In genomic region chr12:102061556-102062418, GRCh38 we compare ENCODE assay signal across 8 cellular contexts. TPM values are rescaled to one million over a fixed set of nuclear protein-coding genes. Genes with fewer than 3 reads are reported as not detected.
DNase-seq lines count a peak whose midpoint lies in the region; ATAC-seq and TF ChIP-seq lines count a peak whose summit lies in the region.

Gene WASHC3 (minus strand): TSS chr12:102061991. CDS start chr12:102061962, 29 bp downstream.

- TF ChIP-seq CTCF in LNCaP clone FGC (IDR thresholded peaks at IDR 0.05; ENCODE audit: control insufficient read depth, extremely low read depth, insufficient read depth) (no peak), RWPE1 (conservative IDR thresholded peaks at IDR 0.05; ENCODE audit: low read depth) (no peak)

- H3K36me3 Mint-ChIP-seq in activated T-helper 17 cell treated with anti-CD3 and anti-CD28 coated beads, Interleukin-2, amount 50 U/mL, for 72 hours (ENCODE audit: low read depth) = peaks cover 49% of the 10 kb centered on the region
- H3K36me3 Mint-ChIP-seq in naive B cell = peaks cover 8% of the 10 kb centered on the region in 2 donors
- peaks cover 27% of the 10 kb centered on the region for H3K36me3 Mint-ChIP-seq in stimulated activated memory B cell treated with anti-CD40 and anti-IgM and Interleukin-4, amounts not matched to agents 10 μg/mL and 1 μg/mL and 100 μg/mL, for 72 hours

- ATAC-seq in activated T-helper 17 cell treated with anti-CD3 and anti-CD28 coated beads, Interleukin-2, amount 50 U/mL, for 72 hours (replicated peaks) = peak; percentile 88
- ATAC-seq in naive B cell (ENCODE audit: low read depth in 2 of 2) = peak; percentile 87 to 91
- peak; percentile 98 for ATAC-seq in stimulated activated memory B cell treated with anti-CD40 and anti-IgM and Interleukin-4, amounts not matched to agents 10 μg/mL and 1 μg/mL and 100 μg/mL, for 72 hours

- peaks cover 2% of the 10 kb centered on the region for H3K27me3 Mint-ChIP-seq in activated T-helper 17 cell treated with anti-CD3 and anti-CD28 coated beads, Interleukin-2, amount 50 U/mL, for 72 hours
- peaks cover 0 to 20% (median 8%) of the 10 kb centered on the region in 3 donors for H3K27me3 Mint-ChIP-seq in naive B cell
- no peaks in the 10 kb centered on the region for H3K27me3 Mint-ChIP-seq in stimulated activated memory B cell treated with anti-CD40 and anti-IgM and Interleukin-4, amounts not matched to agents 10 μg/mL and 1 μg/mL and 100 μg/mL, for 72 hours

- peak within 1 kb of the TSS; percentile 100 for H3K4me3 Mint-ChIP-seq in activated T-helper 17 cell treated with anti-CD3 and anti-CD28 coated beads, Interleukin-2, amount 50 U/mL, for 72 hours
- peak within 1 kb of the TSS; percentile 89 to 99 (median 98) for H3K4me3 Mint-ChIP-seq in naive B cell
- peak within 1 kb of the TSS; percentile 95 for H3K4me3 Mint-ChIP-seq in stimulated activated memory B cell treated with anti-CD40 and anti-IgM and Interleukin-4, amounts not matched to agents 10 μg/mL and 1 μg/mL and 100 μg/mL, for 72 hours

- POLR2A ChIA-PET in RWPE1 (lab: Yijun Ruan, JAX; ENCODE audit: low non-redundant PET) = interaction anchor here (0.6 to 0.7 kb wide), 2 partner anchors 8 to 141 kb away, joined by 3 read pairs; no protein-coding TSS in a partner anchor

- DNase-seq in Daoy (ENCODE audit: low read depth) = peak; percentile 94
- peak; percentile 34 for DNase-seq in GOT3 (lab: John Stamatoyannopoulos, UW)
- DNase-seq in LNCaP clone FGC (ENCODE audit: low read depth) = peak; percentile 67
- peak; percentile 86 for DNase-seq in RWPE1 (ENCODE audit: low spot score)
- DNase-seq in fibroblast of gingiva (ENCODE audit: low read depth) = peak; percentile 91
- DNase-seq in naive B cell = peak; percentile 94

- peak within 1 kb of the TSS; percentile 100 for H3K27ac Mint-ChIP-seq in activated T-helper 17 cell treated with anti-CD3 and anti-CD28 coated beads, Interleukin-2, amount 50 U/mL, for 72 hours
- H3K27ac Mint-ChIP-seq in naive B cell = peak within 1 kb of the TSS; percentile 91 to 100 (median 99)
- peak within 1 kb of the TSS; percentile 97 for H3K27ac Mint-ChIP-seq in stimulated activated memory B cell treated with anti-CD40 and anti-IgM and Interleukin-4, amounts not matched to agents 10 μg/mL and 1 μg/mL and 100 μg/mL, for 72 hours

- H3K4me1 Mint-ChIP-seq in activated T-helper 17 cell treated with anti-CD3 and anti-CD28 coated beads, Interleukin-2, amount 50 U/mL, for 72 hours = peaks cover 15% of the 10 kb centered on the region
- H3K4me1 Mint-ChIP-seq in naive B cell = peaks cover 20 to 36% (median 24%) of the 10 kb centered on the region in 3 donors
- peaks cover 12% of the 10 kb centered on the region for H3K4me1 Mint-ChIP-seq in stimulated activated memory B cell treated with anti-CD40 and anti-IgM and Interleukin-4, amounts not matched to agents 10 μg/mL and 1 μg/mL and 100 μg/mL, for 72 hours

- H3K27ac ChIP-seq in RWPE1 = peak within 1 kb of the TSS; percentile 72

- H3K9me3 Mint-ChIP-seq in activated T-helper 17 cell treated with anti-CD3 and anti-CD28 coated beads, Interleukin-2, amount 50 U/mL, for 72 hours = no peaks in the 10 kb centered on the region
- H3K9me3 Mint-ChIP-seq in naive B cell = peaks cover 0 to 2% (median 0%) of the 10 kb centered on the region in 7 donors
- no peaks in the 10 kb centered on the region for H3K9me3 Mint-ChIP-seq in stimulated activated memory B cell treated with anti-CD40 and anti-IgM and Interleukin-4, amounts not matched to agents 10 μg/mL and 1 μg/mL and 100 μg/mL, for 72 hours

- CTCF ChIA-PET in RWPE1 (lab: Yijun Ruan, JAX) = no interaction called here

- H3K4me3 ChIP-seq in LNCaP clone FGC (ENCODE audit: low read depth, low read length) = peak within 1 kb of the TSS; percentile 89

RNA-seq across cellular contexts. Expression of gene WASHC3, which starts in this region (rescaled TPM):
- total RNA-seq in Daoy (2014; rRNA removed; shearing (Covaris generic)) = 32.1 and 43.1 TPM in 2 replicates
- total RNA-seq in activated T-helper 17 cell treated with anti-CD3 and anti-CD28 coated beads, Interleukin-2, amount 50 U/mL, for 72 hours = 10 to 100 TPM; 39.9 to 40.6 TPM
- polyA plus RNA-seq in naive B cell (ENCODE audit: low read depth in 6 of 6) = 100 to 1,000 TPM in 5 of 6 donors, 10 to 100 TPM in 1; 77.8 to 146 (median 122) TPM

Comparison
In these comparisons a context has a peak if more than half of its experiments do, and no peak if none do; other contexts are left out.
1. Peak in every context shown above with its lines: DNase-seq, ATAC-seq, H3K4me3 ChIP-seq and H3K27ac ChIP-seq.
2. DNase-seq: peak in every context shown above with its lines; median percentile 94 in Daoy; 94 in naive B cell; 91 in fibroblast of gingiva; 86 in RWPE1; 67 in LNCaP clone FGC; 34 in GOT3.